ENCODE assay signal across 19 cellular contexts in the genomic region with DNA sequence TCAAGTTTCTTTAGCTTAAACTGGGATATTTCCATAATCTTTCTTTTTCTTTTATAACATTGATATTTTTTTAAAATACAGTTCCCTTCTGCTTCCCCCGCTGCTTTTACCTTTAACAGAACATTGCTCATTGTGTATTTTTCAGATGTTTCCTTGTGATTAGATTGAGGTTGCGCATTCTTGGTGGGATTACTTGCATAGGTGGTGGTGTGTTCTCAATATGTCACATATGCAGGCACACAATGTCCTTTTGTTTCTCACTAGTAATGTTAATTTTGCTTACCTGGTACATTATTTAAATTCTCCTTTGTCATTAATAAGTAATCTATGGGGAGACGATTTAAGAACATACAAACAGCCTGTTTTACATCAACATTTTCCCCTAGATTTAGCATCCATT. TPM values are rescaled to one million over a fixed set of nuclear protein-coding genes. Genes with fewer than 3 reads are reported as not detected.
DNase-seq lines count a peak whose midpoint lies in the region; ATAC-seq and TF ChIP-seq lines count a peak whose summit lies in the region.
"Had no signal": no experiment of that assay in that cellular context is flagged by ENCODE, and none has a peak within 500 bp of the region (broad histone marks: within the 10 kb centered on the region; RNA-seq: fewer than 3 reads in every experiment).

No MANE protein-coding gene starts in this region.

- no peak overlapping the region for H2BK15ac ChIP-seq in mesenchymal stem cell (ENCODE audit: low read depth, poor library complexity, severe bottlenecking)

- H3K9me3 ChIP-seq in mammary epithelial cell (replicated peaks; ENCODE audit: insufficient read depth, low read length): no peaks in the 10 kb centered on the region
- no peaks in the 10 kb centered on the region for H3K9me3 ChIP-seq in HAP-1
- H3K9me3 ChIP-seq in endodermal cell (ENCODE audit: control insufficient read depth, low read length): no peaks in the 10 kb centered on the region
- H3K9me3 ChIP-seq in SK-N-SH: no peaks in the 10 kb centered on the region
- no peaks in the 10 kb centered on the region for H3K9me3 ChIP-seq in mesenchymal stem cell (ENCODE audit: control insufficient read depth, low read length)
- H3K9me3 ChIP-seq: A549, Caco-2 had no signal

- no peaks in the 10 kb centered on the region for H3K27me3 Mint-ChIP-seq in MCF 10A (ENCODE audit: insufficient read depth, unreplicated experiment)
- H3K27me3 Mint-ChIP-seq in endodermal cell (ENCODE audit: insufficient read depth): no peaks in the 10 kb centered on the region
- H3K27me3 Mint-ChIP-seq: CD4-positive, alpha-beta T cell had no signal

- no peaks in the 10 kb centered on the region for H3K4me1 ChIP-seq in mammary epithelial cell (ENCODE audit: insufficient read depth, low read length)
- peaks cover 34% of the 10 kb centered on the region for H3K4me1 ChIP-seq in HAP-1
- no peaks in the 10 kb centered on the region for H3K4me1 ChIP-seq in endodermal cell (ENCODE audit: control insufficient read depth, insufficient read depth, low read length)
- peaks cover 0 to 5% of the 10 kb centered on the region in 2 experiments; a peak in 2 of 4 replicates for H3K4me1 ChIP-seq in SK-N-SH (ENCODE audit: control insufficient read depth in 1 of 2, insufficient read depth in 2 of 2, low read depth in 1 of 2, low read length in 1 of 2)
- peaks cover 3% of the 10 kb centered on the region for H3K4me1 ChIP-seq in mesenchymal stem cell (ENCODE audit: control insufficient read depth, insufficient read depth, low read depth, low read length)
- H3K4me1 ChIP-seq: Caco-2 had no signal

- H2AFZ ChIP-seq in mammary epithelial cell (ENCODE audit: low read depth, low read length) (no peak overlapping the region), SK-N-SH (ENCODE audit: low read depth) (no peak overlapping the region), mesenchymal stem cell (ENCODE audit: low read depth, low read length) (no peak overlapping the region)
- H2AFZ ChIP-seq: GM23248 had no signal

- H3K4me1 Mint-ChIP-seq in MCF 10A (ENCODE audit: insufficient read depth, unreplicated experiment) (peaks cover 6% of the 10 kb centered on the region), endodermal cell (peaks cover 9% of the 10 kb centered on the region)

- H3K4me3 ChIP-seq in mammary epithelial cell (replicated peaks in 1 of 3; ENCODE audit: insufficient read depth in 1 of 3, low read depth in 2 of 3, low read length in 3 of 3) (no peak overlapping the region), HAP-1 (no peak overlapping the region), endodermal cell (ENCODE audit: low read length) (peak overlapping the region; percentile 8), retinal pigment epithelial cell (ENCODE audit: low read length) (no peak overlapping the region), SK-N-SH (ENCODE audit: low read depth in 2 of 2, low read length in 1 of 2) (no peak overlapping the region), mesenchymal stem cell (ENCODE audit: insufficient read depth in 1 of 2, low read depth in 1 of 2, low read length in 2 of 2) (no peak overlapping the region)
- H3K4me3 ChIP-seq: A549, GM23248 had no signal

- H3F3A ChIP-seq in SK-N-SH (replicated peaks; ENCODE audit: insufficient read depth): peaks cover 4% of the 10 kb centered on the region

- H3K79me2 ChIP-seq in mammary epithelial cell (ENCODE audit: insufficient read depth, low read length) (no peaks in the 10 kb centered on the region), SK-N-SH (ENCODE audit: insufficient read depth) (no peaks in the 10 kb centered on the region)

- no TSS peak for BruUV-seq in MCF 10A (replicated peaks; lab: Mats Ljungman, UMichigan)
- no TSS peak for BruUV-seq in mammary epithelial cell (replicated peaks; lab: Mats Ljungman, UMichigan)

- H3K4me2 ChIP-seq in mammary epithelial cell (ENCODE audit: insufficient read depth, low read depth, low read length) (no peak overlapping the region), SK-N-SH (no peak overlapping the region), mesenchymal stem cell (ENCODE audit: low read length, poor library complexity, severe bottlenecking) (no peak overlapping the region)
- H3K4me2 ChIP-seq: A549 had no signal

- H2BK5ac ChIP-seq in mesenchymal stem cell (ENCODE audit: low read depth, low read length, poor library complexity, severe bottlenecking): no peak overlapping the region

- intact Hi-C loops in MCF 10A (cut with micrococcal nuclease) (no loop called here), mammary epithelial cell (cut with micrococcal nuclease) (no loop called here)

- H3K9me2 ChIP-seq in SK-N-SH: no peaks in the 10 kb centered on the region

- WGBS in mammary epithelial cell (ENCODE audit: low coverage, missing lambda C conversion rate): 84% methylated on average over 3 of the region's 3 CpGs
- 67% methylated on average over 1 of the region's 3 CpGs; no CpG with 5 or more reads in 1 of the 2 experiments for WGBS in endodermal cell (ENCODE audit: insufficient coverage in 1 of 2, insufficient read length in 1 of 2), 2 experiments
- WGBS in SK-N-SH (ENCODE audit: low lambda C conversion rate): 87% methylated on average over 3 of the region's 3 CpGs
- WGBS in mesenchymal stem cell: 92% methylated on average over 2 of the region's 3 CpGs

- no peak overlapping the region for H3K4ac ChIP-seq in mesenchymal stem cell (ENCODE audit: low read depth in 1 of 2, low read length in 2 of 2)

- CTCF ChIA-PET in MCF 10A (lab: Yijun Ruan, JAX): no interaction called here
- CTCF ChIA-PET in mammary epithelial cell (lab: Charles Lee; ENCODE audit: low non-redundant PET): no interaction called here
- CTCF ChIA-PET in SK-N-SH (lab: Yijun Ruan, JAX): interaction anchor here (1.5 kb wide), 1 partner anchor 28 kb away, joined by 6 read pairs; no protein-coding TSS in a partner anchor

- no peak overlapping the region for H3K18ac ChIP-seq in mesenchymal stem cell (ENCODE audit: low read depth in 1 of 2, low read length in 2 of 2)

- TF ChIP-seq RAD21 in SK-N-SH (IDR thresholded peaks at IDR 0.05; ENCODE audit: low read length): no peak

- H3K9ac ChIP-seq in mammary epithelial cell (ENCODE audit: insufficient read depth, low read length) (no peak overlapping the region), endodermal cell (ENCODE audit: extremely low read depth, low read length, poor library complexity, severe bottlenecking) (no peak overlapping the region), SK-N-SH (no peak overlapping the region), mesenchymal stem cell (ENCODE audit: low read length) (no peak overlapping the region)
- H3K9ac ChIP-seq: GM23248 had no signal

- no peak overlapping the region for H4K8ac ChIP-seq in mesenchymal stem cell (ENCODE audit: low read length)

- no peak overlapping the region for H2AK5ac ChIP-seq in mesenchymal stem cell (ENCODE audit: low read length, severe bottlenecking)

- H3K27ac Mint-ChIP-seq in MCF 10A (ENCODE audit: low read depth, unreplicated experiment) (peak overlapping the region; percentile 56), endodermal cell (peak overlapping the region; percentile 71)
- H3K27ac Mint-ChIP-seq: CD4-positive, alpha-beta T cell had no signal

- in situ Hi-C loops in mammary epithelial cell (cut with MboI; ENCODE audit: low sequenced_read_pairs in 2 of 2) (no loop called here), HAP-1 (cut with MboI; ENCODE audit: low sequenced_read_pairs) (no loop called here)

- peaks cover 36% of the 10 kb centered on the region for H3K36me3 Mint-ChIP-seq in MCF 10A (ENCODE audit: insufficient read depth, unreplicated experiment)
- H3K36me3 Mint-ChIP-seq in endodermal cell (ENCODE audit: low read depth): peaks cover 57% of the 10 kb centered on the region

- no peak overlapping the region for H3K14ac ChIP-seq in mesenchymal stem cell (ENCODE audit: low read length in 2 of 2)

- H2BK120ac ChIP-seq in mesenchymal stem cell (ENCODE audit: low read depth, low read length): no peak overlapping the region

- TF ChIP-seq CTCF in MCF 10A (IDR thresholded peaks at IDR 0.05; ENCODE audit: unreplicated experiment) (no peak), mammary epithelial cell (conservative IDR thresholded peaks at IDR 0.05 in 1 of 2, IDR thresholded peaks at IDR 0.05 in 1 of 2; ENCODE audit: extremely low read depth in 1 of 2, insufficient read depth in 1 of 2, low read depth in 1 of 2, low read length in 2 of 2) (no peak), endodermal cell (conservative IDR thresholded peaks at IDR 0.05) (no peak), retinal pigment epithelial cell (conservative IDR thresholded peaks at IDR 0.05; ENCODE audit: low read depth, low read length) (no peak), SK-N-SH (IDR thresholded peaks at IDR 0.05) (no peak)

- H4K20me1 ChIP-seq in mammary epithelial cell (ENCODE audit: insufficient read depth, low read length) (no peaks in the 10 kb centered on the region), SK-N-SH (ENCODE audit: insufficient read depth) (no peaks in the 10 kb centered on the region)

- no peak overlapping the region for H3K27ac ChIP-seq in mammary epithelial cell (ENCODE audit: insufficient read depth, low read depth, low read length)
- no peak overlapping the region for H3K27ac ChIP-seq in endodermal cell (ENCODE audit: low read depth, low read length)
- no peak overlapping the region for H3K27ac ChIP-seq in SK-N-SH (ENCODE audit: low read depth in 2 of 2, low read length in 1 of 2)
- H3K27ac ChIP-seq in mesenchymal stem cell (ENCODE audit: low read length, poor library complexity, severe bottlenecking): no peak overlapping the region
- H3K27ac ChIP-seq: 22Rv1, A549, C4-2B, GM23248 had no signal

- dilution Hi-C loops in mammary epithelial cell (cut with HindIII; ENCODE audit: low sequenced_read_pairs): no loop called here

- no peak for DNase-seq in MCF 10A (ENCODE audit: unreplicated experiment)
- no peak for DNase-seq in mammary epithelial cell
- DNase-seq in HAP-1 (ENCODE audit: low spot score in 2 of 2): peak; percentile 56 to 89
- no peak for DNase-seq in endodermal cell
- peak; percentile 48 for DNase-seq in retinal pigment epithelial cell (ENCODE audit: low read depth)
- no peak for DNase-seq in SK-N-SH
- no peak for DNase-seq in mesenchymal stem cell
- DNase-seq: AML-193; Caco-2; CD4-positive, alpha-beta T cell; DMS153; DMS79; GDM1; GM23248; H7 had no signal

- TF ChIP-seq EP300 in SK-N-SH (IDR thresholded peaks at IDR 0.05; ENCODE audit: borderline replicate concordance in 1 of 2, low read depth in 1 of 2, low read length in 1 of 2): no peak

- H4K91ac ChIP-seq in mesenchymal stem cell (ENCODE audit: low read length): no peak overlapping the region

- POLR2A ChIA-PET in MCF 10A (lab: Yijun Ruan, JAX): no interaction called here
- POLR2A ChIA-PET in SK-N-SH (lab: Yijun Ruan, JAX): no interaction called here

- H3K27me3 ChIP-seq in mammary epithelial cell (ENCODE audit: insufficient read depth, low read length): no peaks in the 10 kb centered on the region
- no peaks in the 10 kb centered on the region for H3K27me3 ChIP-seq in HAP-1 (ENCODE audit: low read depth)
- H3K27me3 ChIP-seq in endodermal cell (ENCODE audit: control insufficient read depth, insufficient read depth, low read length, poor library complexity, severe bottlenecking): no peaks in the 10 kb centered on the region
- no peaks in the 10 kb centered on the region for H3K27me3 ChIP-seq in SK-N-SH (ENCODE audit: insufficient read depth)
- no peaks in the 10 kb centered on the region for H3K27me3 ChIP-seq in mesenchymal stem cell (ENCODE audit: control insufficient read depth in 1 of 2, insufficient read depth in 1 of 2, low read length in 2 of 2)

- H3K36me3 ChIP-seq in mammary epithelial cell (ENCODE audit: insufficient read depth, low read length) (peaks cover 20% of the 10 kb centered on the region), HAP-1 (replicated peaks) (peaks cover 37% of the 10 kb centered on the region), endodermal cell (ENCODE audit: control insufficient read depth, insufficient read depth, low read length) (peaks cover 71% of the 10 kb centered on the region), SK-N-SH (replicated peaks in 1 of 2; ENCODE audit: control insufficient read depth in 1 of 2, insufficient read depth in 2 of 2, low read length in 1 of 2) (peaks cover 68 to 77% of the 10 kb centered on the region in 2 experiments), mesenchymal stem cell (ENCODE audit: control insufficient read depth in 1 of 2, insufficient read depth in 2 of 2, low read depth in 1 of 2, low read length in 2 of 2) (peaks cover 5 to 87% of the 10 kb centered on the region in 2 experiments)

- ATAC-seq in GM21528 (IDR thresholded peaks at IDR 0.05; ENCODE audit: low FRiP score, unreplicated experiment): no peak
- ATAC-seq: A549 had no signal

- no peak overlapping the region for H3K4me3 Mint-ChIP-seq in MCF 10A (ENCODE audit: unreplicated experiment)
- no peak overlapping the region for H3K4me3 Mint-ChIP-seq in endodermal cell
- H3K4me3 Mint-ChIP-seq: CD4-positive, alpha-beta T cell had no signal

- H2BK12ac ChIP-seq in mesenchymal stem cell (ENCODE audit: low read length in 2 of 2): no peak overlapping the region

- peaks cover 17% of the 10 kb centered on the region for H3K79me1 ChIP-seq in mesenchymal stem cell (replicated peaks; ENCODE audit: low read length, poor library complexity, severe bottlenecking)

- no peak overlapping the region for H3K23ac ChIP-seq in mesenchymal stem cell (ENCODE audit: low read length in 2 of 2)

- no peaks in the 10 kb centered on the region for H3K9me3 Mint-ChIP-seq in MCF 10A (ENCODE audit: unreplicated experiment)
- peaks cover 7% of the 10 kb centered on the region for H3K9me3 Mint-ChIP-seq in endodermal cell
- H3K9me3 Mint-ChIP-seq: CD4-positive, alpha-beta T cell had no signal

RNA-seq across cellular contexts. Expression of gene HMG20A, which starts 48.2 kb away (rescaled TPM):
- total RNA-seq in MCF 10A (2022) (39.7 and 40.1 TPM in 2 replicates), mammary epithelial cell (10 to 100 TPM; 35.0 to 39.4 TPM), endodermal cell (10 to 100 TPM; 49.8 to 58.2 TPM)
- polyA plus RNA-seq in mammary epithelial cell (22.5 TPM), SK-N-SH (2012; rRNA removed) (27.7 and 34.3 TPM in 2 replicates)
- 93.0 TPM for polyA minus RNA-seq in mammary epithelial cell
- polyA plus RNA-seq in endodermal cell (2013, experiment 1 of 2): 45.3 TPM
- 49.7 TPM for polyA plus RNA-seq in endodermal cell (2013, experiment 2 of 2)
- 29.7 and 31.3 TPM in 2 replicates for polyA plus RNA-seq in SK-N-SH (2012; cell fraction: cytosol; rRNA removed)
- 45.7 and 55.6 TPM in 2 replicates for polyA plus RNA-seq in SK-N-SH (2012; cell fraction: nucleus; rRNA removed)
- 32.9 TPM for polyA plus RNA-seq in mesenchymal stem cell (2013, experiment 1 of 2)
- 31.7 TPM for polyA plus RNA-seq in mesenchymal stem cell (2013, experiment 2 of 2)

RNA-seq across cellular contexts. Expression of gene PEAK1, which starts 49.0 kb away (rescaled TPM):
- total RNA-seq in MCF 10A (2022) (17.5 and 20.0 TPM in 2 replicates), mammary epithelial cell (10 to 100 TPM; 25.5 to 27.6 TPM), endodermal cell (10 to 100 TPM; 25.4 to 38.4 TPM)
- polyA plus RNA-seq in mammary epithelial cell (8.8 TPM), SK-N-SH (2012; rRNA removed) (9.0 and 13.0 TPM in 2 replicates)
- polyA minus RNA-seq in mammary epithelial cell: 23.5 TPM
- polyA plus RNA-seq in endodermal cell (2013, experiment 1 of 2): 15.0 TPM
- polyA plus RNA-seq in endodermal cell (2013, experiment 2 of 2): 16.6 TPM
- polyA plus RNA-seq in SK-N-SH (2012; cell fraction: cytosol; rRNA removed): 7.0 and 8.7 TPM in 2 replicates
- 19.6 and 31.0 TPM in 2 replicates for polyA plus RNA-seq in SK-N-SH (2012; cell fraction: nucleus; rRNA removed)
- polyA plus RNA-seq in mesenchymal stem cell (2013, experiment 1 of 2): 14.1 TPM
- 12.8 TPM for polyA plus RNA-seq in mesenchymal stem cell (2013, experiment 2 of 2)

Comparison
In these comparisons a context has a peak if more than half of its experiments do, and no peak if none do; other contexts are left out.
1. DNase-seq: peak in HAP-1 (2 of 2) and retinal pigment epithelial cell (single experiment); none in MCF 10A (single experiment), mammary epithelial cell (single experiment), endodermal cell (single experiment), SK-N-SH (single experiment) and mesenchymal stem cell (single experiment).